ENCODE assay signal across 8 cellular contexts in the genomic region with DNA sequence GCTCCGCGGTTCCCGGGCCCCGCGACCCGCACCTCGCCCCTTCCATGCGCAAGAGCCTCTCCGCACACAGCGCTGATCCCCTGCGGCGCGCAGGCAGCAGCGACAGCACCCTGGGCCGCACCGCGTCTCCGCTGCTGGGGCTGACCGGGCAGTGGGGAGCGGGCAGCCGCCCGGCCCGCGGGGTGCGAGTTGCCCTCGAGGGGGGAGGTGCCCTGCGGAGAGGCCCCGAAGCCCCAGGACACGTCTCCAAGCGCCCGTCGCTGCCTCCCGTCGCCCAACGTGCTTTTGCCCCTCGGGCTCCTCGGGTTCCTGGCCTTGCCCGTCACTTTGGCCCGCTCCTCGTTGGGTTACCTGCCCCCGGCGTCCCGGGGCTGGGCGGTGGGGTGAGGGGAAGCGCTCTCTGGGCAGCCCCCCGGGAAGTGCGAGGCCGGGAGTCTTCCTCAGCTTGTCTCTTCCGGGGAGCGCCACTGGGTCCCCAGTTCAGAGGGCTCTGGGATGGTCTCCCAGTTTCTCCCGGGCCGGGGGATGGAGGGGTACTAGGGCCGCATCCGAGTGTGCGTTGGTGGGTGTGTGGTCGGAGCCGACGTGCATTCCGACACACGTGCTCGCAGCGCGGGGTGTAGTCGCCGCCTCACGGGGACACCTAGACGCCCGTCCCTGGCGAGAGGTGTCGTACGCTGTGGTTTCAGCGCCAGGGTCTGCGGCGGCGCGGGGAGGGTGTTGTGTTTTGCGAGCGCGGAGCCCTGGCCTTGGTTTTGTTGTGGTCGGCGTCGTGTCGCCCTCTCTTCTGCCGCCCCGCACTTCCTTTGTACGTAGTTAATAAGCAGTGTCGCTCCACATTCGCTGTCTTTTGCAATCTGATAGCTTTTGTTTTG. TPM values are rescaled to one million over a fixed set of nuclear protein-coding genes. Genes with fewer than 3 reads are reported as not detected.
DNase-seq lines count a peak whose midpoint lies in the region; ATAC-seq, FAIRE-seq and TF ChIP-seq lines count a peak whose summit lies in the region.

No MANE protein-coding gene starts in this region.

- no peaks in the 10 kb centered on the region for H3K36me3 ChIP-seq in H7 (replicated peaks; ENCODE audit: control insufficient read depth, insufficient read depth, low read length)

- H3K4me3 ChIP-seq in H7 (ENCODE audit: insufficient read depth, low read depth, low read length) = peak overlapping the region; percentile 98

- POLR2A ChIA-PET in MCF 10A (lab: Yijun Ruan, JAX) = interaction anchor here (0.6 to 8.0 kb wide), 13 partner anchors 8 to 809 kb away, joined by 3 to 148 read pairs (median 12); no protein-coding TSS in a partner anchor

- H3K27ac Mint-ChIP-seq in T-helper 17 cell = peak overlapping the region; percentile 93
- H3K27ac Mint-ChIP-seq in MCF 10A (ENCODE audit: low read depth, unreplicated experiment) = peak overlapping the region; percentile 97
- H3K27ac Mint-ChIP-seq in immature natural killer cell = peak overlapping the region; percentile 90 to 97 (median 96)

- ATAC-seq in T-helper 17 cell (peak; percentile 24), HG03095 (IDR thresholded peaks at IDR 0.05; ENCODE audit: unreplicated experiment) (no peak), HG03442 (IDR thresholded peaks at IDR 0.05; ENCODE audit: unreplicated experiment) (no peak)

- TF ChIP-seq CTCF in MCF 10A (IDR thresholded peaks at IDR 0.05; ENCODE audit: unreplicated experiment) = no peak

- H3K4me1 Mint-ChIP-seq in T-helper 17 cell (peaks cover 23% of the 10 kb centered on the region), MCF 10A (ENCODE audit: insufficient read depth, unreplicated experiment) (peaks cover 35% of the 10 kb centered on the region), immature natural killer cell (peaks cover 36 to 40% of the 10 kb centered on the region in 2 donors)

- FAIRE-seq in GM19239 (lab: Jason Lieb, UNC) = no peak

- H3K4me3 Mint-ChIP-seq in T-helper 17 cell = peak overlapping the region; percentile 95
- peak overlapping the region; percentile 89 for H3K4me3 Mint-ChIP-seq in MCF 10A (ENCODE audit: unreplicated experiment)
- H3K4me3 Mint-ChIP-seq in immature natural killer cell = peak overlapping the region; percentile 90 to 95 (median 91)

- H3K27me3 ChIP-seq in H7 (ENCODE audit: control insufficient read depth, insufficient read depth, low read length) = no peaks in the 10 kb centered on the region

- TSS peak; percentile 60 for BruUV-seq in MCF 10A (replicated peaks; lab: Mats Ljungman, UMichigan)

- peaks cover 39% of the 10 kb centered on the region for H3K27me3 Mint-ChIP-seq in T-helper 17 cell
- H3K27me3 Mint-ChIP-seq in MCF 10A (ENCODE audit: insufficient read depth, unreplicated experiment) = peaks cover 21% of the 10 kb centered on the region
- peaks cover 19 to 31% (median 24%) of the 10 kb centered on the region in 3 donors for H3K27me3 Mint-ChIP-seq in immature natural killer cell (ENCODE audit: low read depth in 3 of 3)

- DNase-seq in H7 = peak; percentile 64
- DNase-seq in T-helper 17 cell = peak; percentile 14 to 25 (median 15)
- no peak for DNase-seq in MCF 10A (ENCODE audit: unreplicated experiment)
- DNase-seq in immature natural killer cell = peak; percentile 92 to 95 (median 93)
- peak; percentile 31 for DNase-seq in stimulated activated CD4-positive, alpha-beta T cell treated with anti-CD3 and anti-CD28 coated beads, Interleukin-12 subunit alpha, Interleukin-12 subunit beta, amount 100 ng/mL, for 4 hours
- DNase-seq in GM19239 (ENCODE audit: insufficient read length, low spot score) = no peak

- H3K9me3 Mint-ChIP-seq in MCF 10A (ENCODE audit: unreplicated experiment) (no peaks in the 10 kb centered on the region), immature natural killer cell (peaks cover 0 to 2% (median 0%) of the 10 kb centered on the region in 6 donors)

- CTCF ChIA-PET in MCF 10A (lab: Yijun Ruan, JAX) = interaction anchor here (0.7 to 3.0 kb wide), 6 partner anchors 9 to 230 kb away, joined by 3 to 20 read pairs (median 4); no protein-coding TSS in a partner anchor

- H3K36me3 Mint-ChIP-seq in T-helper 17 cell (ENCODE audit: low read depth) = peaks cover 2% of the 10 kb centered on the region
- peaks cover 12% of the 10 kb centered on the region for H3K36me3 Mint-ChIP-seq in MCF 10A (ENCODE audit: insufficient read depth, unreplicated experiment)
- H3K36me3 Mint-ChIP-seq in immature natural killer cell = no peaks in the 10 kb centered on the region

- peaks cover 2% of the 10 kb centered on the region for H3K9me3 ChIP-seq in T-helper 17 cell (ENCODE audit: control insufficient read depth, low read length, poor library complexity, severe bottlenecking)

- intact Hi-C loops in MCF 10A (cut with micrococcal nuclease) = loop anchor here (1.0 to 5.0 kb wide), 9 partner anchors 68 to 427 kb away; no protein-coding TSS in a partner anchor

RNA-seq across cellular contexts. Expression of a gene that starts 1.9 kb away (rescaled TPM):
- total RNA-seq in H7 (2014; rRNA removed; shearing (Covaris generic)) = 33.0 and 50.2 TPM in 2 replicates
- 10 to 100 TPM; 13.7 to 27.1 TPM for total RNA-seq in T-helper 17 cell
- 50.7 and 53.3 TPM in 2 replicates for total RNA-seq in MCF 10A (2022)
- polyA plus RNA-seq in immature natural killer cell = 1 to 10 TPM; 1.4 to 4.7 (median 1.4) TPM

Comparison
In these comparisons a context has a peak if more than half of its experiments do, and no peak if none do; other contexts are left out.
1. DNase-seq: peak in H7 (single experiment), T-helper 17 cell (3 of 3), immature natural killer cell (3 of 3) and stimulated activated CD4-positive, alpha-beta T cell treated with anti-CD3 and anti-CD28 coated beads, Interleukin-12 subunit alpha, Interleukin-12 subunit beta, amount 100 ng/mL, for 4 hours (single experiment); none in MCF 10A (single experiment) and GM19239 (single experiment).
2. Peak in every context shown above with its lines, with median percentiles within 50 percentile points of each other: H3K27ac Mint-ChIP-seq and H3K4me3 Mint-ChIP-seq.